ENCODE assay signal across 18 cellular contexts in the genomic region with DNA sequence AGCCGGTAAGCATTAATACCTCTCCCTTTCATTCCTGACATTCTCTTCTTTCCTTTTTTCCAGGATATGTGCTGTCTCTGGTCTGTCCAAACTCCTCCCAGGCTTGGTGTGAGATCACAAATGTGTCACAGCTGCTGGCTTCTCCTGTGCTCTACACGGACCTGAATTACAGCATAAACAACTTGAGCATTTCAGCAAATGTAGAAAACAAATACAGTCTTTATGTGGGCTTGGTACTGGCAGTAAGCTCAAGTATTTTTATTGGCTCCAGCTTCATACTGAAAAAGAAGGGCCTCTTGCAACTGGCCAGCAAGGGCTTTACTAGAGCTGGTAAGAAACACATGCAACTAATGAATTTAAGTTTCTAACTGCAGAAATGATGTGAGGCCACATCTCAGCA. TPM values are rescaled to one million over a fixed set of nuclear protein-coding genes. Genes with fewer than 3 reads are reported as not detected.
DNase-seq lines count a peak whose midpoint lies in the region; ATAC-seq, FAIRE-seq and TF ChIP-seq lines count a peak whose summit lies in the region.
"Had no signal": no experiment of that assay in that cellular context is flagged by ENCODE, and none has a peak within 500 bp of the region (broad histone marks: within the 10 kb centered on the region; RNA-seq: fewer than 3 reads in every experiment).

No MANE protein-coding gene starts in this region.

- dilution Hi-C loops in IMR-90 (cut with HindIII; ENCODE audit: low sequenced_read_pairs, unreplicated experiment): no loop called here

- H3K4me1 Mint-ChIP-seq in progenitor cell of endocrine pancreas (ENCODE audit: low read depth): peaks cover 7% of the 10 kb centered on the region
- H3K4me1 Mint-ChIP-seq in activated naive CD4-positive, alpha-beta T cell treated with anti-CD3 and anti-CD28 coated beads for 36 hours (ENCODE audit: low read depth): peaks cover 37% of the 10 kb centered on the region

- ATAC-seq in IMR-90 (ENCODE audit: low read depth): peak; percentile 49
- no peak for ATAC-seq in HG02571 (IDR thresholded peaks at IDR 0.05; ENCODE audit: unreplicated experiment)
- ATAC-seq: gastrocnemius medialis, right lobe of liver had no signal

- no peaks in the 10 kb centered on the region for H3K27me3 Mint-ChIP-seq in progenitor cell of endocrine pancreas
- peaks cover 3% of the 10 kb centered on the region for H3K27me3 Mint-ChIP-seq in activated naive CD4-positive, alpha-beta T cell treated with anti-CD3 and anti-CD28 coated beads for 36 hours (ENCODE audit: low read depth)

- H3K79me2 ChIP-seq in fibroblast of lung (ENCODE audit: control insufficient read depth, insufficient read depth, low read length): no peaks in the 10 kb centered on the region

- H3K9me1 ChIP-seq in IMR-90 (ENCODE audit: insufficient read depth, low read length): no peaks in the 10 kb centered on the region

- H3K14ac ChIP-seq in IMR-90 (replicated peaks; ENCODE audit: low read depth, low read length): no peak overlapping the region

- H2BK15ac ChIP-seq in IMR-90 (ENCODE audit: low read depth, low read length): no peak overlapping the region

- no CpG with 5 or more reads among the region's 2 CpGs for WGBS in IMR-90 (ENCODE audit: extremely low coverage in 2 of 2, insufficient read length in 1 of 2), 2 experiments

- no peaks in the 10 kb centered on the region for H3K9me3 ChIP-seq in IMR-90 (ENCODE audit: control insufficient read depth, insufficient read depth, low read length)
- no peaks in the 10 kb centered on the region for H3K9me3 ChIP-seq in fibroblast of lung (ENCODE audit: control insufficient read depth, insufficient read depth, low read depth, low read length)
- H3K9me3 ChIP-seq: gastrocnemius medialis, right lobe of liver had no signal

- H3K36me3 ChIP-seq in IMR-90 (ENCODE audit: control insufficient read depth, insufficient read depth, low read length) (no peaks in the 10 kb centered on the region), fibroblast of lung (ENCODE audit: control insufficient read depth, insufficient read depth, low read length) (no peaks in the 10 kb centered on the region)
- H3K36me3 ChIP-seq: gastrocnemius medialis, right lobe of liver had no signal

- peak overlapping the region; percentile 19 for H3K27ac Mint-ChIP-seq in progenitor cell of endocrine pancreas
- H3K27ac Mint-ChIP-seq in activated naive CD4-positive, alpha-beta T cell treated with anti-CD3 and anti-CD28 coated beads for 36 hours: no peak overlapping the region
- H3K27ac Mint-ChIP-seq: activated naive CD8-positive, alpha-beta T cell; dendritic cell treated with granulocyte-macrophage colony-stimulating factor and Interleukin-4, amounts not matched to agents 40 ng/mL and 50 ng/mL, for 4 days; stimulated activated naive CD8-positive, alpha-beta T cell treated with anti-CD3 and anti-CD28 coated beads, Interleukin-15, Interleukin-2, amounts not matched to agents 100 ng/mL and 50 ng/mL, for 24 hours had no signal

- H2AK5ac ChIP-seq in IMR-90 (ENCODE audit: low read depth, low read length): no peak overlapping the region

- TF ChIP-seq CTCF in IMR-90 (conservative IDR thresholded peaks at IDR 0.05; ENCODE audit: low read depth, low read length): no peak
- TF ChIP-seq CTCF in fibroblast of lung (conservative IDR thresholded peaks at IDR 0.05 in 1 of 2, IDR thresholded peaks at IDR 0.05 in 1 of 2; ENCODE audit: low read depth in 1 of 2, low read length in 2 of 2): no peak
- TF ChIP-seq CTCF in progenitor cell of endocrine pancreas (IDR thresholded peaks at IDR 0.05; ENCODE audit: unreplicated experiment): no peak

- BruUV-seq in IMR-90 (replicated peaks; lab: Mats Ljungman, UMichigan): no TSS peak

- no peak overlapping the region for H2AK9ac ChIP-seq in IMR-90 (replicated peaks; ENCODE audit: low read depth, low read length, poor library complexity)

- FAIRE-seq in urothelium cell line (lab: Jason Lieb, UNC): no peak
- FAIRE-seq: GM18507 had no signal

- H4K91ac ChIP-seq in IMR-90 (ENCODE audit: insufficient read depth, low read depth, low read length): no peak overlapping the region

- H2BK120ac ChIP-seq in IMR-90 (ENCODE audit: low read depth, low read length): no peak overlapping the region

- H3K4me2 ChIP-seq in IMR-90 (ENCODE audit: low read depth, low read length) (no peak overlapping the region), fibroblast of lung (ENCODE audit: extremely low read depth, insufficient read depth, low read length) (no peak overlapping the region)

- H4K20me1 ChIP-seq in IMR-90 (ENCODE audit: insufficient read depth, low read length) (no peaks in the 10 kb centered on the region), fibroblast of lung (ENCODE audit: control insufficient read depth, extremely low read depth, insufficient read depth, low read length) (no peaks in the 10 kb centered on the region)

- no peak overlapping the region for H3K4ac ChIP-seq in IMR-90 (ENCODE audit: low read depth, low read length)

- TF ChIP-seq POLR2A in IMR-90 (IDR thresholded peaks at IDR 0.05; ENCODE audit: low read depth, low read length): no peak

- H2BK20ac ChIP-seq in IMR-90 (ENCODE audit: low read depth, low read length): no peak overlapping the region

- H3K4me1 ChIP-seq in IMR-90 (ENCODE audit: control insufficient read depth, insufficient read depth, low read length) (no peaks in the 10 kb centered on the region), fibroblast of lung (ENCODE audit: control insufficient read depth, extremely low read depth, insufficient read depth, low read length) (no peaks in the 10 kb centered on the region)
- H3K4me1 ChIP-seq: right lobe of liver had no signal

- H3K4me3 ChIP-seq in IMR-90 (ENCODE audit: insufficient read depth, low read depth, low read length): no peak overlapping the region
- no peak overlapping the region for H3K4me3 ChIP-seq in fibroblast of lung (replicated peaks in 1 of 4; ENCODE audit: control extremely low read depth in 1 of 4, insufficient read depth in 1 of 4, low read depth in 3 of 4, low read length in 4 of 4)
- H3K4me3 ChIP-seq: gastrocnemius medialis, right lobe of liver had no signal

- H3K4me3 Mint-ChIP-seq in progenitor cell of endocrine pancreas (ENCODE audit: low read depth): no peak overlapping the region
- no peak overlapping the region for H3K4me3 Mint-ChIP-seq in activated naive CD4-positive, alpha-beta T cell treated with anti-CD3 and anti-CD28 coated beads for 36 hours
- H3K4me3 Mint-ChIP-seq: activated naive CD8-positive, alpha-beta T cell; dendritic cell treated with granulocyte-macrophage colony-stimulating factor and Interleukin-4, amounts not matched to agents 40 ng/mL and 50 ng/mL, for 4 days; H9; stimulated activated naive CD8-positive, alpha-beta T cell treated with anti-CD3 and anti-CD28 coated beads, Interleukin-15, Interleukin-2, amounts not matched to agents 100 ng/mL and 50 ng/mL, for 24 hours had no signal

- in situ Hi-C loops in IMR-90 (cut with MboI; ENCODE audit: low sequenced_read_pairs): no loop called here

- H4K5ac ChIP-seq in IMR-90 (ENCODE audit: low read depth, low read length): no peak overlapping the region

- no peak overlapping the region for H4K8ac ChIP-seq in IMR-90 (ENCODE audit: low read depth in 2 of 2, low read length in 2 of 2)

- no peaks in the 10 kb centered on the region for H3K79me1 ChIP-seq in IMR-90 (ENCODE audit: low read depth in 1 of 2, low read length in 2 of 2)

- peaks cover 26% of the 10 kb centered on the region for H3K36me3 Mint-ChIP-seq in progenitor cell of endocrine pancreas (ENCODE audit: insufficient read depth)
- H3K36me3 Mint-ChIP-seq in activated naive CD4-positive, alpha-beta T cell treated with anti-CD3 and anti-CD28 coated beads for 36 hours (ENCODE audit: low read depth): peaks cover 5% of the 10 kb centered on the region

- H3K9ac ChIP-seq in IMR-90 (ENCODE audit: low read depth, low read length) (no peak overlapping the region), fibroblast of lung (ENCODE audit: insufficient read depth, low read length) (no peak overlapping the region)

- no peaks in the 10 kb centered on the region for H3K9me3 Mint-ChIP-seq in progenitor cell of endocrine pancreas (ENCODE audit: low read depth)
- no peaks in the 10 kb centered on the region for H3K9me3 Mint-ChIP-seq in activated naive CD4-positive, alpha-beta T cell treated with anti-CD3 and anti-CD28 coated beads for 36 hours
- H3K9me3 Mint-ChIP-seq: dendritic cell treated with granulocyte-macrophage colony-stimulating factor and Interleukin-4, amounts not matched to agents 40 ng/mL and 50 ng/mL, for 4 days; stimulated activated naive CD8-positive, alpha-beta T cell treated with anti-CD3 and anti-CD28 coated beads, Interleukin-15, Interleukin-2, amounts not matched to agents 100 ng/mL and 50 ng/mL, for 24 hours had no signal

- peak; percentile 33 for DNase-seq in IMR-90
- DNase-seq in SHP77 treated with DMSO at 0.1 percent for 48 hours (lab: John Stamatoyannopoulos, UW): peak; percentile 75
- peak; percentile 5 to 73 for DNase-seq in fibroblast of lung (ENCODE audit: low read depth in 2 of 2)
- DNase-seq in progenitor cell of endocrine pancreas (ENCODE audit: low spot score, unreplicated experiment): no peak
- DNase-seq in urothelium cell line (ENCODE audit: low spot score): no peak
- no peak for DNase-seq in NOMO-1 treated with DMSO at 0.1 percent for 48 hours (lab: John Stamatoyannopoulos, UW; ENCODE audit: unreplicated experiment)
- DNase-seq in activated naive CD4-positive, alpha-beta T cell treated with anti-CD3 and anti-CD28 coated beads for 36 hours: no peak
- DNase-seq: C1 segment of cervical spinal cord, gastrocnemius medialis, GF-D8, H9, NCI-H2081 treated with DMSO at 0.1 percent for 48 hours, right lobe of liver had no signal

- POLR2A ChIA-PET in IMR-90 (lab: Charles Lee; ENCODE audit: unreplicated experiment): no interaction called here

- CTCF ChIA-PET in IMR-90 (lab: Yijun Ruan, JAX): interaction anchor here (1.6 to 1.7 kb wide), 2 partner anchors 8 to 62 kb away, joined by 3 to 5 read pairs; no protein-coding TSS in a partner anchor
- CTCF ChIA-PET in activated naive CD4-positive, alpha-beta T cell treated with anti-CD3 and anti-CD28 coated beads for 36 hours (lab: Charles Lee): interaction anchor here (0.9 to 1.8 kb wide), 3 partner anchors 10 to 42 kb away, joined by 3 to 10 read pairs (median 4); no protein-coding TSS in a partner anchor

- H3K56ac ChIP-seq in IMR-90 (ENCODE audit: extremely low read depth, insufficient read depth, low read length): no peak overlapping the region

- no peak overlapping the region for H3K27ac ChIP-seq in IMR-90 (ENCODE audit: insufficient read depth, low read length)
- no peak overlapping the region for H3K27ac ChIP-seq in fibroblast of lung (ENCODE audit: insufficient read depth, low read length)
- H3K27ac ChIP-seq: gastrocnemius medialis, right lobe of liver had no signal

- H2BK5ac ChIP-seq in IMR-90 (ENCODE audit: low read depth, low read length, poor library complexity, severe bottlenecking): no peak overlapping the region

- intact Hi-C loops in IMR-90 (cut with micrococcal nuclease): no loop called here
- intact Hi-C loops in activated naive CD4-positive, alpha-beta T cell treated with anti-CD3 and anti-CD28 coated beads for 36 hours (cut with micrococcal nuclease): no loop called here

- H3K18ac ChIP-seq in IMR-90 (ENCODE audit: low read depth, low read length): no peak overlapping the region

- H3K23ac ChIP-seq in IMR-90 (ENCODE audit: low read depth, low read length): no peak overlapping the region

- H3K27me3 ChIP-seq in IMR-90 (ENCODE audit: control insufficient read depth, insufficient read depth, low read length) (peaks cover 2% of the 10 kb centered on the region; the same call in 1 of the 2 replicates), fibroblast of lung (ENCODE audit: control insufficient read depth, insufficient read depth, low read length) (no peaks in the 10 kb centered on the region)
- H3K27me3 ChIP-seq: gastrocnemius medialis, right lobe of liver had no signal

- H2AFZ ChIP-seq in IMR-90 (replicated peaks; ENCODE audit: low read length, poor library complexity): no peak overlapping the region
- no peak overlapping the region for H2AFZ ChIP-seq in fibroblast of lung (ENCODE audit: low read length)

- TF ChIP-seq RAD21 in IMR-90 (IDR thresholded peaks at IDR 0.05; ENCODE audit: low read length): no peak

RNA-seq across cellular contexts. Expression of gene NIPAL1, which starts 8.4 kb away (rescaled TPM):
- total RNA-seq in IMR-90 (2012; rRNA removed) (1.1 TPM in 2 replicates), fibroblast of lung (under 0.01 TPM in 1 of 2 replicates, not detected in the other), progenitor cell of endocrine pancreas (17.6 and 21.1 TPM in 2 replicates)
- polyA plus RNA-seq in IMR-90 (2012; rRNA removed) (0.89 and 0.93 TPM in 2 replicates), fibroblast of lung (0.14 and 0.45 TPM in 2 replicates)
- polyA plus RNA-seq in IMR-90 (2012; cell fraction: cytosol; rRNA removed): 0.38 and 0.83 TPM in 2 replicates
- polyA plus RNA-seq in IMR-90 (2012; cell fraction: nucleus; rRNA removed; ENCODE audit: low replicate concordance): 0.35 and 0.53 TPM in 2 replicates
- 0.14 and 0.34 TPM in 2 replicates for polyA plus RNA-seq in fibroblast of lung (2012)
- 1.3 TPM in 1 of 2 replicates, not detected in the other for polyA minus RNA-seq in fibroblast of lung (ENCODE audit: low replicate concordance)
- total RNA-seq in activated naive CD4-positive, alpha-beta T cell treated with anti-CD3 and anti-CD28 coated beads for 36 hours: 1 to 10 TPM; 1.0 to 2.0 TPM

RNA-seq across cellular contexts. Expression of gene CNGA1, which starts 8.5 kb away (rescaled TPM):
- total RNA-seq in IMR-90 (2012; rRNA removed) (not detected in 2 replicates), fibroblast of lung (not detected in 2 replicates), progenitor cell of endocrine pancreas (1.00 and 1.6 TPM in 2 replicates)
- polyA plus RNA-seq in IMR-90 (2012; rRNA removed) (not detected in 2 replicates), fibroblast of lung (not detected in 2 replicates)
- polyA plus RNA-seq in IMR-90 (2012; cell fraction: cytosol; rRNA removed): not detected in 2 replicates
- not detected in 2 replicates for polyA plus RNA-seq in IMR-90 (2012; cell fraction: nucleus; rRNA removed; ENCODE audit: low replicate concordance)
- not detected in 2 replicates for polyA plus RNA-seq in fibroblast of lung (2012)
- not detected in 2 replicates for polyA minus RNA-seq in fibroblast of lung (ENCODE audit: low replicate concordance)
- under 1 TPM; 0.26 to 0.94 TPM for total RNA-seq in activated naive CD4-positive, alpha-beta T cell treated with anti-CD3 and anti-CD28 coated beads for 36 hours

Comparison
In these comparisons a context has a peak if more than half of its experiments do, and no peak if none do; other contexts are left out.
1. DNase-seq: peak in IMR-90 (single experiment), SHP77 treated with DMSO at 0.1 percent for 48 hours (single experiment) and fibroblast of lung (2 of 2); none in progenitor cell of endocrine pancreas (single experiment), urothelium cell line (single experiment), NOMO-1 treated with DMSO at 0.1 percent for 48 hours (single experiment) and activated naive CD4-positive, alpha-beta T cell treated with anti-CD3 and anti-CD28 coated beads for 36 hours (single experiment).